ENCODE assay signal across 19 cellular contexts in the genomic region with DNA sequence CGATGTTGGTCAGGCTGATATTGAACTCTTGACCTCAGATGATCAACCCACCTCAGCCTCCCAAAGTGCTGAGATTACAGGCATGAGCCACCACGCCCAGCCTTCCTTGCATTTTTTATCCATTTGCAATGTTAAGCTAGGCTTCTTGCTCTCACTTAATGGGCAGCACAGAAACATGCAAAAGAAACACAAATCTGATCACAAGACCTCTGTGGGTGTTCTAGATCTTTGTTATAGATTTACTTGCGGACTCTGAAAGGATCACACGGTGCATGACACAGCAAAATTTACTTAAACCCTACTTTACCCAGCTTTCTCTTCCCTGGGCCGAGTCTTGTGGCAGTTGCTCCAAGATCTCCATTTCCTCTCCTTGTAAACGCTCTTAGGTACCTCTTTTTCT.
"Had no signal": no experiment of that assay in that cellular context is flagged by ENCODE, and none has a peak within 500 bp of the region (broad histone marks: within the 10 kb centered on the region; RNA-seq: fewer than 3 reads in every experiment).

No MANE protein-coding gene starts in this region.

- H3K27ac Mint-ChIP-seq: activated CD4-positive, alpha-beta memory T cell treated with anti-CD3 and anti-CD28 coated beads for 36 hours; activated CD4-positive, alpha-beta T cell treated with anti-CD3 and anti-CD28 coated beads for 36 hours; activated naive CD8-positive, alpha-beta T cell treated with anti-CD3 and anti-CD28 coated beads for 36 hours; activated T-helper 17 cell treated with anti-CD3 and anti-CD28 coated beads, Interleukin-2, amount 50 U/mL, for 72 hours; dendritic cell treated with granulocyte-macrophage colony-stimulating factor and Interleukin-4, amounts not matched to agents 40 ng/mL and 50 ng/mL, for 4 days; immature natural killer cell; naive thymus-derived CD8-positive, alpha-beta T cell; T-helper 2 cell treated with Interferon-gamma antibody and Interleukin-4, amounts not matched to agents 5 μg/mL and 100 μg/mL, for 36 hours had no signal

- ATAC-seq: activated CD4-positive, alpha-beta T cell treated with anti-CD3 and anti-CD28 coated beads for 36 hours; activated T-helper 17 cell treated with anti-CD3 and anti-CD28 coated beads, Interleukin-2, amount 50 U/mL, for 72 hours; naive thymus-derived CD8-positive, alpha-beta T cell; pancreas had no signal

- H3K4me3 ChIP-seq: cardiac muscle cell, esophagus squamous epithelium, pancreas, tibial artery had no signal

- DNase-seq: activated CD4-positive, alpha-beta memory T cell treated with anti-CD3 and anti-CD28 coated beads for 36 hours; activated CD4-positive, alpha-beta T cell treated with anti-CD3 and anti-CD28 coated beads for 36 hours; activated naive CD4-positive, alpha-beta T cell; activated naive CD8-positive, alpha-beta T cell treated with anti-CD3 and anti-CD28 coated beads for 36 hours; amniotic stem cell; effector CD8-positive, alpha-beta T cell; esophagus squamous epithelium; immature natural killer cell; naive thymus-derived CD8-positive, alpha-beta T cell; pancreas; stimulated activated naive CD4-positive, alpha-beta T cell; tibial artery had no signal

- H3K27ac ChIP-seq: cardiac muscle cell, esophagus squamous epithelium, neutrophil, pancreas, tibial artery had no signal

- H3K9me3 Mint-ChIP-seq: activated CD4-positive, alpha-beta memory T cell treated with anti-CD3 and anti-CD28 coated beads for 36 hours; activated naive CD8-positive, alpha-beta T cell treated with anti-CD3 and anti-CD28 coated beads for 36 hours; activated T-helper 17 cell treated with anti-CD3 and anti-CD28 coated beads, Interleukin-2, amount 50 U/mL, for 72 hours; dendritic cell treated with granulocyte-macrophage colony-stimulating factor and Interleukin-4, amounts not matched to agents 40 ng/mL and 50 ng/mL, for 4 days; immature natural killer cell; naive thymus-derived CD8-positive, alpha-beta T cell; T-helper 2 cell treated with Interferon-gamma antibody and Interleukin-4, amounts not matched to agents 5 μg/mL and 100 μg/mL, for 36 hours had no signal

- FAIRE-seq: pancreas, TTC549, urothelium cell line had no signal

- H3K9me3 ChIP-seq: esophagus squamous epithelium, neutrophil, pancreas, tibial artery had no signal

- H3K27me3 Mint-ChIP-seq: dendritic cell treated with granulocyte-macrophage colony-stimulating factor and Interleukin-4, amounts not matched to agents 40 ng/mL and 50 ng/mL, for 4 days had no signal

- H3K4me1 Mint-ChIP-seq: activated CD4-positive, alpha-beta T cell treated with anti-CD3 and anti-CD28 coated beads for 36 hours; activated naive CD8-positive, alpha-beta T cell treated with anti-CD3 and anti-CD28 coated beads for 36 hours; activated T-helper 17 cell treated with anti-CD3 and anti-CD28 coated beads, Interleukin-2, amount 50 U/mL, for 72 hours; immature natural killer cell; naive thymus-derived CD8-positive, alpha-beta T cell had no signal

- H3K4me3 Mint-ChIP-seq: activated CD4-positive, alpha-beta memory T cell treated with anti-CD3 and anti-CD28 coated beads for 36 hours; activated CD4-positive, alpha-beta T cell treated with anti-CD3 and anti-CD28 coated beads for 36 hours; activated naive CD8-positive, alpha-beta T cell treated with anti-CD3 and anti-CD28 coated beads for 36 hours; activated T-helper 17 cell treated with anti-CD3 and anti-CD28 coated beads, Interleukin-2, amount 50 U/mL, for 72 hours; dendritic cell treated with granulocyte-macrophage colony-stimulating factor and Interleukin-4, amounts not matched to agents 40 ng/mL and 50 ng/mL, for 4 days; immature natural killer cell; naive thymus-derived CD8-positive, alpha-beta T cell; T-helper 2 cell treated with Interferon-gamma antibody and Interleukin-4, amounts not matched to agents 5 μg/mL and 100 μg/mL, for 36 hours had no signal

- H3K4me1 ChIP-seq: esophagus squamous epithelium, pancreas, tibial artery had no signal

- H3K36me3 Mint-ChIP-seq: activated CD4-positive, alpha-beta memory T cell treated with anti-CD3 and anti-CD28 coated beads for 36 hours; activated naive CD8-positive, alpha-beta T cell treated with anti-CD3 and anti-CD28 coated beads for 36 hours; immature natural killer cell; naive thymus-derived CD8-positive, alpha-beta T cell had no signal

- H3K36me3 ChIP-seq: cardiac muscle cell, esophagus squamous epithelium, neutrophil, pancreas, tibial artery had no signal

- H3K27me3 ChIP-seq: cardiac muscle cell, neutrophil, pancreas had no signal
